Comparison of ENCODE assay signal across 31 cellular contexts in genomic region chr12:104873374-104873773, GRCh38.
A peak's percentile ranks its signal among the peaks of the same experiment; 100 is the strongest.
DNase-seq lines count a peak whose midpoint lies in the region; ATAC-seq, FAIRE-seq and TF ChIP-seq lines count a peak whose summit lies in the region.
"Had no signal": no experiment of that assay in that cellular context is flagged by ENCODE, and none has a peak within 500 bp of the region (broad histone marks: within the 10 kb centered on the region; RNA-seq: fewer than 3 reads in every experiment).

No MANE protein-coding gene starts in this region.

- H3K4me1 ChIP-seq in K562 (replicated peaks in 1 of 2; ENCODE audit: control insufficient read depth in 2 of 2, insufficient read depth in 2 of 2, low read length in 2 of 2) (peaks cover 0 to 5% of the 10 kb centered on the region in 2 experiments; a peak in 1 of 5 replicates), MM.1S (ENCODE audit: low read length) (no peaks in the 10 kb centered on the region), hepatocyte (ENCODE audit: insufficient read depth) (no peaks in the 10 kb centered on the region)
- H3K4me1 ChIP-seq: body of pancreas, esophagus squamous epithelium had no signal

- H3K9me2 ChIP-seq in MM.1S (replicated peaks; ENCODE audit: insufficient read depth, low read length) = no peaks in the 10 kb centered on the region
- H3K9me2 ChIP-seq in hepatocyte (replicated peaks; ENCODE audit: insufficient read depth) = no peaks in the 10 kb centered on the region
- H3K9me2 ChIP-seq: SK-N-SH had no signal

- no peak for TF ChIP-seq CTCF in K562 (IDR thresholded peaks at IDR 0.05 in 2 of 3, conservative IDR thresholded peaks at IDR 0.05 in 1 of 3; ENCODE audit: insufficient read depth in 2 of 3, low read depth in 1 of 3, low read length in 3 of 3)
- no peak for TF ChIP-seq CTCF in MM.1S (IDR thresholded peaks at IDR 0.05; ENCODE audit: low read length)
- TF ChIP-seq CTCF in hepatocyte (IDR thresholded peaks at IDR 0.05; ENCODE audit: poor library complexity) = no peak

- in situ Hi-C loops in K562 (cut with MboI) = loop anchor here (10.0 kb wide), 1 partner anchor 669 kb away; no protein-coding TSS in a partner anchor

- H3K27ac ChIP-seq in K562 (ENCODE audit: extremely low read depth, low read depth, low read length) (no peak overlapping the region), MM.1S (ENCODE audit: low read length) (no peak overlapping the region), hepatocyte (no peak overlapping the region)
- H3K27ac ChIP-seq: 22Rv1, body of pancreas, esophagus squamous epithelium, skin epidermis had no signal

- 51% methylated on average over 2 of the region's 2 CpGs for WGBS in K562 (ENCODE audit: insufficient coverage, low coverage, missing lambda C conversion rate)
- WGBS in hepatocyte (ENCODE audit: low lambda C conversion rate, missing lambda C conversion rate) = 94% methylated on average over 2 of the region's 2 CpGs

- H4K20me1 ChIP-seq in K562 (replicated peaks; ENCODE audit: control insufficient read depth, insufficient read depth, low read length) (no peaks in the 10 kb centered on the region), MM.1S (ENCODE audit: insufficient read depth, low read length) (no peaks in the 10 kb centered on the region; the same call in 1 of the 2 replicates), hepatocyte (ENCODE audit: insufficient read depth, poor library complexity, severe bottlenecking) (no peaks in the 10 kb centered on the region)

- no peak for TF ChIP-seq RAD21 in K562 (CRISPR knock-in tag; conservative IDR thresholded peaks at IDR 0.05 in 1 of 2, IDR thresholded peaks at IDR 0.05 in 1 of 2)

- H3K9me1 ChIP-seq in K562 (ENCODE audit: control insufficient read depth, insufficient read depth, low read length) = no peaks in the 10 kb centered on the region

- H2AFZ ChIP-seq in K562 (ENCODE audit: low read depth, low read length) = peak overlapping the region; percentile 74; the same call in 1 of the 2 replicates
- H2AFZ ChIP-seq in MM.1S (ENCODE audit: low read length) = no peak overlapping the region
- no peak overlapping the region for H2AFZ ChIP-seq in hepatocyte

- H3K9me3 ChIP-seq in K562 (replicated peaks; ENCODE audit: control insufficient read depth, insufficient read depth, low read depth, low read length) (no peaks in the 10 kb centered on the region), MM.1S (replicated peaks; ENCODE audit: insufficient read depth, low read length) (no peaks in the 10 kb centered on the region), hepatocyte (ENCODE audit: low read depth) (no peaks in the 10 kb centered on the region)
- H3K9me3 ChIP-seq: body of pancreas, esophagus squamous epithelium, SK-N-SH had no signal

- H3K4me2 ChIP-seq in K562 (ENCODE audit: insufficient read depth, low read length) = no peak overlapping the region
- H3K4me2 ChIP-seq in MM.1S (ENCODE audit: low read depth, low read length) = no peak overlapping the region
- no peak overlapping the region for H3K4me2 ChIP-seq in hepatocyte
- H3K4me2 ChIP-seq: SK-N-SH had no signal

- H3K27me3 ChIP-seq in K562 (ENCODE audit: control insufficient read depth in 2 of 2, insufficient read depth in 2 of 2, low read length in 2 of 2) (no peaks in the 10 kb centered on the region), MM.1S (replicated peaks; ENCODE audit: insufficient read depth, low read length) (no peaks in the 10 kb centered on the region), hepatocyte (no peaks in the 10 kb centered on the region)
- H3K27me3 ChIP-seq: body of pancreas, esophagus squamous epithelium had no signal

- no peaks in the 10 kb centered on the region for H3K79me2 ChIP-seq in K562 (ENCODE audit: control insufficient read depth, insufficient read depth, low read length)
- no peaks in the 10 kb centered on the region for H3K79me2 ChIP-seq in MM.1S (ENCODE audit: low read length)
- no peaks in the 10 kb centered on the region for H3K79me2 ChIP-seq in hepatocyte

- CTCF ChIA-PET in K562 (lab: Yijun Ruan, JAX; ENCODE audit: low intra/inter-chr PET ratio) = no interaction called here

- intact Hi-C loops in K562 (cut with micrococcal nuclease) = no loop called here

- FAIRE-seq in K562 (lab: Jason Lieb, UNC) = no peak
- FAIRE-seq: GM18507, GM19239, H1 had no signal

- H3K9ac ChIP-seq in K562 (ENCODE audit: insufficient read depth in 1 of 2, low read depth in 2 of 2, low read length in 2 of 2) = no peak overlapping the region
- H3K9ac ChIP-seq in MM.1S (ENCODE audit: low read length) = no peak overlapping the region
- H3K9ac ChIP-seq: SK-N-SH had no signal

- BruUV-seq in K562 (replicated peaks; lab: Mats Ljungman, UMichigan) = no TSS peak

- no peak overlapping the region for H3K4me3 ChIP-seq in K562
- no peak overlapping the region for H3K4me3 ChIP-seq in MM.1S (ENCODE audit: low read length)
- H3K4me3 ChIP-seq in hepatocyte = no peak overlapping the region
- H3K4me3 ChIP-seq: body of pancreas, esophagus squamous epithelium, skin epidermis had no signal

- TF ChIP-seq POLR2A in K562 (conservative IDR thresholded peaks at IDR 0.05) = no peak

- POLR2A ChIA-PET in K562 (lab: Yijun Ruan, JAX) = no interaction called here

- peak; percentile 5 for DNase-seq in DMS 273 (lab: John Stamatoyannopoulos, UW; ENCODE audit: unreplicated experiment)
- no peak for DNase-seq in DMS 273 treated with DMSO at 0.1 percent for 48 hours (lab: John Stamatoyannopoulos, UW)
- peak; percentile 6 for DNase-seq in HT1080 (ENCODE audit: low read depth)
- DNase-seq in K562 (ENCODE audit: extremely low read depth in 1 of 4, low spot score in 3 of 4) = peak in 1 of 4 experiments; percentile 14
- DNase-seq in iris pigment epithelial cell (ENCODE audit: low read depth) = peak; percentile 22
- DNase-seq in MM.1S = no peak
- no peak for DNase-seq in hepatocyte (ENCODE audit: low spot score)
- DNase-seq: activated CD4-positive, alpha-beta memory T cell treated with anti-CD3 and anti-CD28 coated beads for 36 hours; activated CD4-positive, alpha-beta T cell treated with anti-CD3 and anti-CD28 coated beads for 1 hour; activated naive CD4-positive, alpha-beta T cell; activated T-cell treated with anti-CD3 and anti-CD28 coated beads, Interleukin-2, amount 50 U/mL, for 72 hours; body of pancreas; CD4-positive, CD25-positive, alpha-beta regulatory T cell; cerebellar nuclear complex; EL; esophagus squamous epithelium; immature natural killer cell; left colon; NCI-H1417; NCI-H2107; NCI-H510A treated with DMSO at 0.1 percent for 48 hours; SK-N-SH; T-helper 17 cell; trophoblast cell had no signal

- no peaks in the 10 kb centered on the region for H3F3A ChIP-seq in MM.1S (ENCODE audit: insufficient read depth, low read length)

- TF ChIP-seq EP300 in K562 (IDR thresholded peaks at IDR 0.05; ENCODE audit: low read length) = no peak

- H3K36me3 ChIP-seq in K562 (ENCODE audit: control insufficient read depth, insufficient read depth, low read length) (no peaks in the 10 kb centered on the region), MM.1S (replicated peaks; ENCODE audit: insufficient read depth, low read length) (no peaks in the 10 kb centered on the region), hepatocyte (replicated peaks; ENCODE audit: insufficient read depth, low read depth) (no peaks in the 10 kb centered on the region)
- H3K36me3 ChIP-seq: esophagus squamous epithelium had no signal

- ATAC-seq in K562 (no peak), HG02642 (IDR thresholded peaks at IDR 0.05; ENCODE audit: poor library complexity, unreplicated experiment) (no peak)
- ATAC-seq: activated T-cell treated with anti-CD3 and anti-CD28 coated beads, Interleukin-2, amount 50 U/mL, for 72 hours; body of pancreas; left colon; stimulated activated memory B cell treated with anti-CD40 and anti-IgM and Interleukin-4, amounts not matched to agents 10 μg/mL and 1 μg/mL and 100 μg/mL, for 72 hours; T-helper 17 cell had no signal

TF ChIP-seq in K562, 482 proteins besides CTCF, POLR2A, EP300 and RAD21 (continues in another document):
- TF ChIP-seq ATF1 (CRISPR knock-in tag; IDR thresholded peaks at IDR 0.05) (no peak), ATF1 (tag; IDR thresholded peaks at IDR 0.05) (no peak), DEAF1 (CRISPR knock-in tag; IDR thresholded peaks at IDR 0.05) (no peak), ZNF24 (IDR thresholded peaks at IDR 0.05) (no peak), ZBTB8A (IDR thresholded peaks at IDR 0.05; ENCODE audit: partially characterized antibody) (no peak), ZNF639 (CRISPR knock-in tag; conservative IDR thresholded peaks at IDR 0.05 in 1 of 2, IDR thresholded peaks at IDR 0.05 in 1 of 2) (no peak), NFIC (IDR thresholded peaks at IDR 0.05) (no peak)

Comparison
In these comparisons a context has a peak if more than half of its experiments do, and no peak if none do; other contexts are left out.
1. DNase-seq: peak in DMS 273 (single experiment), HT1080 (single experiment) and iris pigment epithelial cell (single experiment); none in DMS 273 treated with DMSO at 0.1 percent for 48 hours (single experiment), MM.1S (single experiment) and hepatocyte (single experiment).